23 cellular contexts compared by ENCODE assay signal in genomic region chr9:133914483-133915342, GRCh38.
A peak's percentile ranks its signal among the peaks of the same experiment; 100 is the strongest.
DNase-seq lines count a peak whose midpoint lies in the region; ATAC-seq and TF ChIP-seq lines count a peak whose summit lies in the region.
"Had no signal": no experiment of that assay in that cellular context is flagged by ENCODE, and none has a peak within 500 bp of the region (broad histone marks: within the 10 kb centered on the region; RNA-seq: fewer than 3 reads in every experiment).

No MANE protein-coding gene starts in this region.

- H3K4me3 ChIP-seq in HUES6 (ENCODE audit: low read depth, low read length) (peak overlapping the region; percentile 34; the same call in 1 of the 2 replicates), mesendoderm (ENCODE audit: low read length) (no peak overlapping the region)
- H3K4me3 ChIP-seq: heart left ventricle, SJCRH30, skin epidermis, thoracic aorta had no signal

- H2BK5ac ChIP-seq in mesendoderm (ENCODE audit: low read length) = no peak overlapping the region

- H3K4me1 ChIP-seq in HUES6 (ENCODE audit: control insufficient read depth, insufficient read depth, low read length) = peaks cover 38% of the 10 kb centered on the region
- peaks cover 6% of the 10 kb centered on the region for H3K4me1 ChIP-seq in mesendoderm (ENCODE audit: control insufficient read depth, low read depth, low read length)

- H3K9ac ChIP-seq in HUES6 (ENCODE audit: low read length) = no peak overlapping the region
- H3K9ac ChIP-seq in mesendoderm (ENCODE audit: low read length) = peak overlapping the region; percentile 42

- peak overlapping the region; percentile 75 for H3K56ac ChIP-seq in mesendoderm (ENCODE audit: low read length)

- POLR2A ChIA-PET in activated CD8-positive, alpha-beta T cell treated with anti-CD3 and anti-CD28 coated beads, Interleukin-2, amount 10 ng/mL, durations not matched to agents 7 days and 5 days (lab: Charles Lee) = no interaction called here

- no peak overlapping the region for H2BK15ac ChIP-seq in mesendoderm (replicated peaks; ENCODE audit: low read depth)

- no peaks in the 10 kb centered on the region for H3K36me3 Mint-ChIP-seq in chondrocyte (ENCODE audit: low read depth)
- no peaks in the 10 kb centered on the region for H3K36me3 Mint-ChIP-seq in activated CD8-positive, alpha-beta T cell treated with anti-CD3 and anti-CD28 coated beads, Interleukin-2, amount 10 ng/mL, durations not matched to agents 7 days and 5 days (ENCODE audit: low read depth)
- H3K36me3 Mint-ChIP-seq: activated CD8-positive, alpha-beta memory T cell treated with anti-CD3 and anti-CD28 coated beads, Interleukin-2, amount 10 ng/mL, durations not matched to agents 7 days and 5 days had no signal

- no peak overlapping the region for H3K18ac ChIP-seq in mesendoderm (ENCODE audit: low read length)

- TF ChIP-seq CTCF in chondrocyte (IDR thresholded peaks at IDR 0.05) = no peak

- H3K79me1 ChIP-seq in mesendoderm (ENCODE audit: low read length) = peaks cover 13% of the 10 kb centered on the region

- H2BK120ac ChIP-seq in mesendoderm (ENCODE audit: low read depth, low read length) = no peak overlapping the region

- no peaks in the 10 kb centered on the region for H3K9me3 Mint-ChIP-seq in chondrocyte (ENCODE audit: low read depth)
- no peaks in the 10 kb centered on the region for H3K9me3 Mint-ChIP-seq in activated CD8-positive, alpha-beta T cell treated with anti-CD3 and anti-CD28 coated beads, Interleukin-2, amount 10 ng/mL, durations not matched to agents 7 days and 5 days (ENCODE audit: insufficient read depth)

- H3K27ac ChIP-seq in HUES6 (ENCODE audit: low read depth, low read length) (no peak overlapping the region), mesendoderm (ENCODE audit: low read depth, low read length) (peak overlapping the region; percentile 72), substantia nigra (ENCODE audit: low read depth, low read length, poor library complexity, severe bottlenecking) (peak overlapping the region; percentile 38)
- H3K27ac ChIP-seq: C4-2B, SJCRH30, thoracic aorta had no signal

- H3K4me2 ChIP-seq in mesendoderm (ENCODE audit: low read length) = peak overlapping the region; percentile 53

- H3K36me3 ChIP-seq in HUES6 (ENCODE audit: control insufficient read depth, insufficient read depth, low read length) (no peaks in the 10 kb centered on the region), mesendoderm (ENCODE audit: control insufficient read depth, insufficient read depth, low read length) (no peaks in the 10 kb centered on the region)
- H3K36me3 ChIP-seq: heart left ventricle, thoracic aorta had no signal

- no peak overlapping the region for H4K8ac ChIP-seq in mesendoderm (ENCODE audit: low read depth, low read length)

- no peak overlapping the region for H3K4ac ChIP-seq in mesendoderm (ENCODE audit: low read depth, low read length)

- DNase-seq in chondrocyte (ENCODE audit: low spot score) (no peak), mesendoderm (peak; percentile 78), substantia nigra (lab: John Stamatoyannopoulos, UW) (no peak), mucosa of gallbladder (ENCODE audit: low spot score) (no peak), NCI-H2029 (lab: John Stamatoyannopoulos, UW) (no peak)
- no peak for DNase-seq in activated CD8-positive, alpha-beta T cell treated with anti-CD3 and anti-CD28 coated beads, Interleukin-2, amount 10 ng/mL, durations not matched to agents 7 days and 5 days
- DNase-seq: activated CD8-positive, alpha-beta memory T cell treated with anti-CD3 and anti-CD28 coated beads, Interleukin-2, amount 10 ng/mL, durations not matched to agents 7 days and 5 days; amygdala; cerebellar nuclear complex; effector memory CD4-positive, alpha-beta T cell; heart left ventricle; MM.1S; NCI-H187 treated with DMSO at 0.1 percent for 48 hours; NCI-H446 treated with DMSO at 0.1 percent for 48 hours; posterior cingulate gyrus; SJCRH30; stimulated activated CD4-positive, alpha-beta T cell treated with anti-CD3 and anti-CD28 coated beads, Interleukin-4, amount 100 ng/mL, for 24 hours; T-helper 2 cell had no signal

- peaks cover 43% of the 10 kb centered on the region for H3K4me1 Mint-ChIP-seq in chondrocyte (ENCODE audit: low read depth)
- no peaks in the 10 kb centered on the region for H3K4me1 Mint-ChIP-seq in activated CD8-positive, alpha-beta T cell treated with anti-CD3 and anti-CD28 coated beads, Interleukin-2, amount 10 ng/mL, durations not matched to agents 7 days and 5 days (ENCODE audit: low read depth)
- H3K4me1 Mint-ChIP-seq: activated CD8-positive, alpha-beta memory T cell treated with anti-CD3 and anti-CD28 coated beads, Interleukin-2, amount 10 ng/mL, durations not matched to agents 7 days and 5 days had no signal

- H3K27ac Mint-ChIP-seq in chondrocyte (ENCODE audit: unreplicated experiment) = peak overlapping the region; percentile 54
- H3K27ac Mint-ChIP-seq in activated CD8-positive, alpha-beta T cell treated with anti-CD3 and anti-CD28 coated beads, Interleukin-2, amount 10 ng/mL, durations not matched to agents 7 days and 5 days = no peak overlapping the region
- H3K27ac Mint-ChIP-seq: activated CD8-positive, alpha-beta memory T cell treated with anti-CD3 and anti-CD28 coated beads, Interleukin-2, amount 10 ng/mL, durations not matched to agents 7 days and 5 days had no signal

- no peak for ATAC-seq in activated CD8-positive, alpha-beta T cell treated with anti-CD3 and anti-CD28 coated beads, Interleukin-2, amount 10 ng/mL, durations not matched to agents 7 days and 5 days
- ATAC-seq: activated CD4-positive, CD25-positive, alpha-beta regulatory T cell treated with anti-CD3 and anti-CD28 coated beads, Interleukin-2, amount 50 U/mL, for 24 hours; activated CD8-positive, alpha-beta memory T cell treated with anti-CD3 and anti-CD28 coated beads, Interleukin-2, amount 10 ng/mL, durations not matched to agents 7 days and 5 days had no signal

- CTCF ChIA-PET in activated CD8-positive, alpha-beta T cell treated with anti-CD3 and anti-CD28 coated beads, Interleukin-2, amount 10 ng/mL, durations not matched to agents 7 days and 5 days (lab: Charles Lee) = no interaction called here

- H3K27me3 Mint-ChIP-seq in chondrocyte (ENCODE audit: low read depth) = no peaks in the 10 kb centered on the region
- H3K27me3 Mint-ChIP-seq in activated CD8-positive, alpha-beta T cell treated with anti-CD3 and anti-CD28 coated beads, Interleukin-2, amount 10 ng/mL, durations not matched to agents 7 days and 5 days (ENCODE audit: low read depth) = peaks cover 3% of the 10 kb centered on the region
- H3K27me3 Mint-ChIP-seq: activated CD8-positive, alpha-beta memory T cell treated with anti-CD3 and anti-CD28 coated beads, Interleukin-2, amount 10 ng/mL, durations not matched to agents 7 days and 5 days had no signal

- no peak overlapping the region for H2AK5ac ChIP-seq in mesendoderm (ENCODE audit: low read length)

- no peak overlapping the region for H3K4me3 Mint-ChIP-seq in chondrocyte (ENCODE audit: unreplicated experiment)
- no peak overlapping the region for H3K4me3 Mint-ChIP-seq in activated CD8-positive, alpha-beta T cell treated with anti-CD3 and anti-CD28 coated beads, Interleukin-2, amount 10 ng/mL, durations not matched to agents 7 days and 5 days
- H3K4me3 Mint-ChIP-seq: activated CD8-positive, alpha-beta memory T cell treated with anti-CD3 and anti-CD28 coated beads, Interleukin-2, amount 10 ng/mL, durations not matched to agents 7 days and 5 days had no signal

- no peaks in the 10 kb centered on the region for H3K9me3 ChIP-seq in HUES6 (ENCODE audit: control insufficient read depth, insufficient read depth, low read depth, low read length)
- H3K9me3 ChIP-seq: heart left ventricle, SJCRH30, thoracic aorta had no signal

- H3K79me2 ChIP-seq in mesendoderm (ENCODE audit: control insufficient read depth, insufficient read depth, low read length) = peaks cover 3% of the 10 kb centered on the region

- H4K5ac ChIP-seq in mesendoderm (ENCODE audit: low read length) = no peak overlapping the region

- H3K23ac ChIP-seq in mesendoderm (ENCODE audit: low read length) = no peak overlapping the region

- H3K27me3 ChIP-seq in HUES6 (ENCODE audit: control insufficient read depth, insufficient read depth, low read length) (no peaks in the 10 kb centered on the region), mesendoderm (ENCODE audit: insufficient read depth, low read length, poor library complexity) (no peaks in the 10 kb centered on the region)
- H3K27me3 ChIP-seq: heart left ventricle, SJCRH30 had no signal

- WGBS in mesendoderm (ENCODE audit: extremely low coverage, insufficient coverage, low lambda C conversion rate) = no CpG with 5 or more reads among the region's 23 CpGs
